ENCODE assay signal across 8 cellular contexts in genomic region chr10:95308389-95309302, GRCh38. TPM values are rescaled to one million over a fixed set of nuclear protein-coding genes. Genes with fewer than 3 reads are reported as not detected.
A peak's percentile ranks its signal among the peaks of the same experiment; 100 is the strongest.
DNase-seq lines count a peak whose midpoint lies in the region; ATAC-seq, FAIRE-seq and TF ChIP-seq lines count a peak whose summit lies in the region.

No MANE protein-coding gene starts in this region.

- H3K9me3 ChIP-seq in esophagus (ENCODE audit: control insufficient read depth in 2 of 2, insufficient read depth in 1 of 2, low read depth in 1 of 2, low read length in 1 of 2): no peaks in the 10 kb centered on the region

- H3K4me1 ChIP-seq in esophagus (ENCODE audit: control insufficient read depth in 2 of 2, insufficient read depth in 2 of 2, low read length in 1 of 2): peaks cover 0 to 8% of the 10 kb centered on the region in 2 donors

- peak overlapping the region; percentile 54 to 75 for H3K27ac ChIP-seq in esophagus (ENCODE audit: low read depth in 2 of 2, low read length in 1 of 2)

- DNase-seq in GM12891 (ENCODE audit: insufficient read length, low spot score): no peak
- DNase-seq in NOMO-1 treated with dmso at 0.1 percent for 144 hours (lab: John Stamatoyannopoulos, UW; ENCODE audit: unreplicated experiment): peak; percentile 41
- peak; percentile 93 for DNase-seq in non-pigmented ciliary epithelial cell (ENCODE audit: low read depth)
- DNase-seq in NCI-H524 treated with DMSO at 0.1 percent for 48 hours (lab: John Stamatoyannopoulos, UW): no peak
- DNase-seq in activated CD4-positive, alpha-beta T cell treated with anti-CD3 and anti-CD28 coated beads for 4 hours: no peak
- DNase-seq in stimulated activated CD4-positive, alpha-beta T cell treated with anti-CD3 and anti-CD28 coated beads, Interleukin-12 subunit alpha, Interleukin-12 subunit beta, amount 100 ng/mL, for 4 hours: no peak

- peak; percentile 72 for FAIRE-seq in GM12891 (lab: Jason Lieb, UNC)

- 18 to 31% methylated on average over 8 of the region's 8 CpGs for WGBS in esophagus, 2 donors

- no peak for ATAC-seq in HG03175 (IDR thresholded peaks at IDR 0.05; ENCODE audit: unreplicated experiment)

- no peak for TF ChIP-seq POLR2A in GM12891 (IDR thresholded peaks at IDR 0.05; ENCODE audit: low read depth, low read length)

- no peaks in the 10 kb centered on the region for H3K36me3 ChIP-seq in esophagus (ENCODE audit: control insufficient read depth in 2 of 2, insufficient read depth in 2 of 2, low read length in 1 of 2)

- H3K27me3 ChIP-seq in esophagus (ENCODE audit: control insufficient read depth in 1 of 2, insufficient read depth in 2 of 2, low read length in 2 of 2): no peaks in the 10 kb centered on the region

- no peak overlapping the region for H3K4me3 ChIP-seq in esophagus (ENCODE audit: low read depth in 1 of 2, low read length in 2 of 2)

TF ChIP-seq in GM12891, 5 proteins besides CTCF, POLR2A, EP300 and RAD21:
- TF ChIP-seq SPI1 (IDR thresholded peaks at IDR 0.05; ENCODE audit: low read depth, low read length): no peak

RNA-seq across cellular contexts. Expression of gene PDLIM1, which starts 17.8 kb away (rescaled TPM):
- 569 TPM for polyA plus RNA-seq in GM12891 (2012; ENCODE audit: low read depth, missing spikeins)
- 100 to 1,000 TPM in 1 of 2 donors, 10 to 100 TPM in 1; 79.9 to 117 TPM for polyA plus RNA-seq in esophagus

Comparison
In these comparisons a context has a peak if more than half of its experiments do, and no peak if none do; other contexts are left out.
1. DNase-seq: peak in NOMO-1 treated with dmso at 0.1 percent for 144 hours (single experiment) and non-pigmented ciliary epithelial cell (single experiment); none in GM12891 (single experiment), NCI-H524 treated with DMSO at 0.1 percent for 48 hours (single experiment), activated CD4-positive, alpha-beta T cell treated with anti-CD3 and anti-CD28 coated beads for 4 hours (0 of 2) and stimulated activated CD4-positive, alpha-beta T cell treated with anti-CD3 and anti-CD28 coated beads, Interleukin-12 subunit alpha, Interleukin-12 subunit beta, amount 100 ng/mL, for 4 hours (single experiment).